Comparison of ENCODE assay signal across 1 cellular context in genomic region chr12:51549637-51550036, GRCh38.
TF ChIP-seq lines count a peak whose summit lies in the region.

No MANE protein-coding gene starts in this region.

TF ChIP-seq in HepG2, 621 proteins besides CTCF, POLR2A, EP300 and RAD21:
- TF ChIP-seq ZFP91 (CRISPR knock-in tag; IDR thresholded peaks at IDR 0.05; ENCODE audit: borderline replicate concordance), result no peak
